Comparison of ENCODE assay signal across 1 cellular context in the genomic region with DNA sequence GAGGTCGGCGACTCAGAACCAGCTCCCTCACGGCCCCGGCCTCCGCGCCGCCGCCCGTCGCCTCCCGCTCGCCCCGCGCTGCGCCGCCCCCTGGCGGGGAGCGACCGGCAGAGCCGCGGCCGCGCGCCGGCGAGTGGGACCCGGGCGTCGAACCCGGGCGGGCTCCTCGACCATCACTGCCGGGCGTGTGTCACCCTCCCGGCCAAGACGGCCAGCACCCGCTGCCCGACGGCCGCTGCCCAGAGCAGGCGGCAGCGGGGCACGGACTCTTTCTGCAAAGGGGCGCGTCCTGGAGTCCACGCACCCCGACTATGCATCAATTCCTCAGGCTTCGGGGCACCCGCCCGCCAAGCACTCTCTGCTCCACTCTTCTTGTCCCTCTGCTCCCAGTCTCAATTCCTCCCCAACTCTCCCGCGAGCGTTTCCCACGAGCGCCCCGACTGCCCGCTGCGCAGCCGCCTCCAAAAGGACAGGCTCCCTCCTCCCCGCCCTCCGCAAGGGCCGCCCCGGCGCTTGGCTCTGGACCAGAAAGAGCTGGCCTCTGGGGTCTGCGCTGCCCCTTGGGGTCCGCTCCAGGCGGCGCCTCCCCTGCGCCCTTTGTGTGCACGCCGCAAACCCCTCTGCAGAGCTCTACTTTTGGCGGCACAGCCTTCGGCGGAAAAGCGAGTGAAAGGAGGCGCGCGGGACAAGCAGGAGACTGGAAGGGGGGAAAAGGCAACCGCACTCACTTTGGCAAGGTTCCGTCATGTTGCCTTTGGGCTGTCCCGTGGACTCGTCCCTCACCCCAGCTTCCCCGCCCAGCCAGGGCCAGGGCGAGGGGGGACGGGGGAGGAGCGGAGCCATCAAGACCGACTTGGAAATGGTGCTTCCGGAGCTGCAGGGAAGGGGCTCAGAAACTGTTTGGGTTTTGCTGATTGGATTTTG.
TF ChIP-seq lines count a peak whose summit lies in the region.

No MANE protein-coding gene starts in this region.

TF ChIP-seq in H1, 55 proteins besides CTCF, POLR2A, EP300 and RAD21 (continued from another document):
- TF ChIP-seq PHF8 (conservative IDR thresholded peaks at IDR 0.05; ENCODE audit: low read depth, low read length): 0 out of 2 replicates have a peak, but pooled peaks have one; percentile 39
- TF ChIP-seq RBBP5 (IDR thresholded peaks at IDR 0.05; ENCODE audit: borderline replicate concordance, low read depth, low read length): peak; percentile 90; the same call in 1 of the 2 replicates
- peak; percentile 86 for TF ChIP-seq ASH2L (IDR thresholded peaks at IDR 0.05; ENCODE audit: low read length)
- TF ChIP-seq CTBP2 (IDR thresholded peaks at IDR 0.05; ENCODE audit: borderline replicate concordance, insufficient read depth, insufficient read length, low read length): peak; percentile 21
- peak; percentile 36 for TF ChIP-seq TAF7 (optimal IDR thresholded peaks at IDR 0.05; ENCODE audit: borderline replicate concordance, low read depth, low read length)
- TF ChIP-seq, protein P1, sequence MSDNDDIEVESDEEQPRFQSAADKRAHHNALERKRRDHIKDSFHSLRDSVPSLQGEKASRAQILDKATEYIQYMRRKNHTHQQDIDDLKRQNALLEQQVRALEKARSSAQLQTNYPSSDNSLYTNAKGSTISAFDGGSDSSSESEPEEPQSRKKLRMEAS (IDR thresholded peaks at IDR 0.05): peak; percentile 12; the same call in 1 of the 2 replicates
